Comparison of ENCODE assay signal across 12 cellular contexts in genomic region chr9:128903079-128903461, GRCh38. TPM values are rescaled to one million over a fixed set of nuclear protein-coding genes. Genes with fewer than 3 reads are reported as not detected.
DNase-seq lines count a peak whose midpoint lies in the region; ATAC-seq and TF ChIP-seq lines count a peak whose summit lies in the region.
"Had no signal": no experiment of that assay in that cellular context is flagged by ENCODE, and none has a peak within 500 bp of the region (broad histone marks: within the 10 kb centered on the region; RNA-seq: fewer than 3 reads in every experiment).

No MANE protein-coding gene starts in this region.

- no peak for DNase-seq in heart right ventricle
- no peak for DNase-seq in Right ventricle myocardium superior
- DNase-seq in MCF 10A (ENCODE audit: unreplicated experiment) = no peak
- DNase-seq in naive thymus-derived CD4-positive, alpha-beta T cell = peak in 1 of 9 donors; percentile 23
- DNase-seq in aorta = no peak
- DNase-seq in SJCRH30 = no peak
- no peak for DNase-seq in NCI-H2081 treated with DMSO at 0.1 percent for 48 hours (lab: John Stamatoyannopoulos, UW)
- no peak for DNase-seq in Ammon's horn (ENCODE audit: low spot score)
- DNase-seq: BE2C, NCI-H446 had no signal

- H3K27me3 Mint-ChIP-seq in MCF 10A (ENCODE audit: insufficient read depth, unreplicated experiment) = no peaks in the 10 kb centered on the region
- no peaks in the 10 kb centered on the region for H3K27me3 Mint-ChIP-seq in naive thymus-derived CD4-positive, alpha-beta T cell
- H3K27me3 Mint-ChIP-seq: progenitor cell of endocrine pancreas had no signal

- intact Hi-C loops in heart right ventricle (cut with DNase I) = no loop called here
- intact Hi-C loops in Right ventricle myocardium superior (cut with DNase I) = no loop called here
- intact Hi-C loops in MCF 10A (cut with micrococcal nuclease) = no loop called here
- intact Hi-C loops in naive thymus-derived CD4-positive, alpha-beta T cell (cut with micrococcal nuclease) = loop anchor here (2.0 to 5.0 kb wide), 4 partner anchors 44 to 351 kb away; partner anchors contain the start of genes DOLK (in 1 of the 2), MIGA2 (in 1 of the 2), NUP188 (in 1 of the 2) and SET (in 1 of the 2)
- intact Hi-C loops in aorta (cut with DNase I) = no loop called here

- ATAC-seq in heart right ventricle (peak in 1 of 8 donors; percentile 7), Right ventricle myocardium superior (ENCODE audit: poor library complexity) (no peak), aorta (ENCODE audit: low FRiP score) (peak; percentile 1)
- no peak for ATAC-seq in naive thymus-derived CD4-positive, alpha-beta T cell

- peak overlapping the region; percentile 75 for H3K27ac Mint-ChIP-seq in MCF 10A (ENCODE audit: low read depth, unreplicated experiment)
- H3K27ac Mint-ChIP-seq in naive thymus-derived CD4-positive, alpha-beta T cell = peak overlapping the region; percentile 85 to 98 (median 96)
- H3K27ac Mint-ChIP-seq: progenitor cell of endocrine pancreas had no signal

- no peak overlapping the region for H3K4me3 Mint-ChIP-seq in MCF 10A (ENCODE audit: unreplicated experiment)
- H3K4me3 Mint-ChIP-seq in naive thymus-derived CD4-positive, alpha-beta T cell = peak overlapping the region; percentile 76 to 87 (median 84)

- peaks cover 15 to 68% (median 52%) of the 10 kb centered on the region in 9 donors for H3K4me1 ChIP-seq in heart right ventricle
- H3K4me1 ChIP-seq in naive thymus-derived CD4-positive, alpha-beta T cell (ENCODE audit: control insufficient read depth in 2 of 2, insufficient read depth in 2 of 2, low read length in 2 of 2) = peaks cover 59% of the 10 kb centered on the region in 2 donors
- H3K4me1 ChIP-seq in aorta (ENCODE audit: control insufficient read depth in 1 of 2, insufficient read depth in 2 of 2, low read length in 2 of 2) = no peaks in the 10 kb centered on the region
- H3K4me1 ChIP-seq in SJCRH30 = peaks cover 20% of the 10 kb centered on the region
- H3K4me1 ChIP-seq: BE2C had no signal

- peaks cover 2 to 54% (median 12%) of the 10 kb centered on the region in 9 donors for H3K36me3 ChIP-seq in heart right ventricle
- H3K36me3 ChIP-seq in naive thymus-derived CD4-positive, alpha-beta T cell (ENCODE audit: control insufficient read depth in 2 of 3, insufficient read depth in 3 of 3, low read length in 3 of 3) = peaks cover 6 to 13% (median 7%) of the 10 kb centered on the region in 3 experiments
- H3K36me3 ChIP-seq in aorta (ENCODE audit: control insufficient read depth in 1 of 2, insufficient read depth in 2 of 2, low read length in 1 of 2) = peaks cover 4 to 11% of the 10 kb centered on the region in 2 donors
- peaks cover 26% of the 10 kb centered on the region for H3K36me3 ChIP-seq in SJCRH30

- no TSS peak for BruUV-seq in MCF 10A (replicated peaks; lab: Mats Ljungman, UMichigan)

- H3K9me3 Mint-ChIP-seq in MCF 10A (ENCODE audit: unreplicated experiment) = no peaks in the 10 kb centered on the region
- H3K9me3 Mint-ChIP-seq in naive thymus-derived CD4-positive, alpha-beta T cell = no peaks in the 10 kb centered on the region

- peaks cover 19% of the 10 kb centered on the region for H3K36me3 Mint-ChIP-seq in MCF 10A (ENCODE audit: insufficient read depth, unreplicated experiment)
- H3K36me3 Mint-ChIP-seq in naive thymus-derived CD4-positive, alpha-beta T cell = peaks cover 5 to 23% (median 13%) of the 10 kb centered on the region in 5 donors

- peaks cover 28% of the 10 kb centered on the region for H3K4me1 Mint-ChIP-seq in MCF 10A (ENCODE audit: insufficient read depth, unreplicated experiment)
- H3K4me1 Mint-ChIP-seq in naive thymus-derived CD4-positive, alpha-beta T cell = peaks cover 29 to 84% (median 68%) of the 10 kb centered on the region in 7 donors

- WGBS in heart right ventricle, 2 donors = 92 to 100% methylated on average over 2 of the region's 2 CpGs
- WGBS in aorta, 2 donors = 26 to 55% methylated on average over 2 of the region's 2 CpGs

- CTCF ChIA-PET in MCF 10A (lab: Yijun Ruan, JAX) = interaction anchor here (1.5 to 2.7 kb wide), 2 partner anchors 9 to 25 kb away, joined by 5 to 10 read pairs; no protein-coding TSS in a partner anchor
- CTCF ChIA-PET in naive thymus-derived CD4-positive, alpha-beta T cell (lab: Charles Lee) = interaction anchor here (1.2 kb wide), 1 partner anchor 22 kb away, joined by 3 read pairs; no protein-coding TSS in a partner anchor

- H3K27me3 ChIP-seq in heart right ventricle (no peaks in the 10 kb centered on the region), aorta (ENCODE audit: control insufficient read depth in 1 of 2, insufficient read depth in 2 of 2, low read length in 1 of 2) (no peaks in the 10 kb centered on the region), SJCRH30 (no peaks in the 10 kb centered on the region)
- H3K27me3 ChIP-seq in naive thymus-derived CD4-positive, alpha-beta T cell (ENCODE audit: control insufficient read depth in 2 of 2, insufficient read depth in 2 of 2, low read length in 2 of 2) = no peaks in the 10 kb centered on the region
- H3K27me3 ChIP-seq: BE2C had no signal

- H3K9me3 ChIP-seq in heart right ventricle (no peaks in the 10 kb centered on the region), aorta (ENCODE audit: control insufficient read depth, low read length) (no peaks in the 10 kb centered on the region), SJCRH30 (replicated peaks) (no peaks in the 10 kb centered on the region)
- H3K9me3 ChIP-seq in naive thymus-derived CD4-positive, alpha-beta T cell (ENCODE audit: control insufficient read depth in 2 of 3, low read length in 3 of 3) = no peaks in the 10 kb centered on the region
- H3K9me3 ChIP-seq: BE2C had no signal

- POLR2A ChIA-PET in MCF 10A (lab: Yijun Ruan, JAX) = interaction anchor here (0.9 to 4.8 kb wide), 4 partner anchors 9 to 214 kb away, joined by 3 to 40 read pairs (median 16); partner anchors contain the start of genes KYAT1, LRRC8A and SET
- POLR2A ChIA-PET in naive thymus-derived CD4-positive, alpha-beta T cell (lab: Charles Lee) = interaction anchor here (0.6 to 3.7 kb wide), 13 partner anchors 10 to 535 kb away, joined by 3 to 48 read pairs (median 4); partner anchors contain the start of genes KYAT1, LRRC8A and PHYHD1

- H3K4me3 ChIP-seq in heart right ventricle = no peak overlapping the region
- H3K4me3 ChIP-seq in naive thymus-derived CD4-positive, alpha-beta T cell (ENCODE audit: low read length) = peak overlapping the region; percentile 55
- no peak overlapping the region for H3K4me3 ChIP-seq in aorta (ENCODE audit: low read length in 2 of 2)
- H3K4me3 ChIP-seq in SJCRH30 = no peak overlapping the region

- TF ChIP-seq CTCF in heart right ventricle (IDR thresholded peaks at IDR 0.05) (no peak), MCF 10A (IDR thresholded peaks at IDR 0.05; ENCODE audit: unreplicated experiment) (no peak)

- peak overlapping the region in 9 of 10 donors; percentile 60 to 86 (median 72) for H3K27ac ChIP-seq in heart right ventricle
- peak overlapping the region; percentile 89 for H3K27ac ChIP-seq in naive thymus-derived CD4-positive, alpha-beta T cell (ENCODE audit: low read depth, low read length)
- H3K27ac ChIP-seq in aorta (ENCODE audit: low read depth in 1 of 2, low read length in 2 of 2) = peak overlapping the region in 1 of 2 donors; percentile 58
- no peak overlapping the region for H3K27ac ChIP-seq in SJCRH30
- H3K27ac ChIP-seq: KMS-11 had no signal

RNA-seq across cellular contexts. Expression of gene PHYHD1, which starts 17.7 kb away (rescaled TPM):
- 10 to 100 TPM; 14.7 to 38.9 (median 21.8) TPM for total RNA-seq in heart right ventricle
- polyA plus RNA-seq in heart right ventricle = 10 to 100 TPM; 26.3 to 49.2 TPM
- 28.7 TPM for total RNA-seq in Right ventricle myocardium superior
- total RNA-seq in MCF 10A (2022) = 0.70 and 2.0 TPM in 2 replicates
- 1 to 10 TPM; 1.1 to 3.2 (median 3.1) TPM for total RNA-seq in naive thymus-derived CD4-positive, alpha-beta T cell
- 1 to 10 TPM; 3.0 to 5.1 TPM for polyA plus RNA-seq in naive thymus-derived CD4-positive, alpha-beta T cell
- 10 to 100 TPM; 20.5 to 33.0 TPM for total RNA-seq in aorta
- 10 to 100 TPM; 16.7 to 68.9 TPM for polyA plus RNA-seq in aorta
- total RNA-seq in SJCRH30 (2014; rRNA removed; shearing (Covaris generic)) = 20.7 and 23.2 TPM in 2 replicates

RNA-seq across cellular contexts. Expression of gene LRRC8A, which starts 21.1 kb away (rescaled TPM):
- 10 to 100 TPM; 15.2 to 45.1 (median 19.6) TPM for total RNA-seq in heart right ventricle
- 10 to 100 TPM; 13.2 to 41.7 TPM for polyA plus RNA-seq in heart right ventricle
- 20.2 TPM for total RNA-seq in Right ventricle myocardium superior
- total RNA-seq in MCF 10A (2022) = 30.9 and 31.6 TPM in 2 replicates
- 10 to 100 TPM; 31.3 to 48.8 (median 34.5) TPM for total RNA-seq in naive thymus-derived CD4-positive, alpha-beta T cell
- polyA plus RNA-seq in naive thymus-derived CD4-positive, alpha-beta T cell = 10 to 100 TPM; 24.2 to 54.0 TPM
- total RNA-seq in aorta = 100 to 1,000 TPM in 1 of 2 donors, 10 to 100 TPM in 1; 63.8 to 100 TPM
- polyA plus RNA-seq in aorta = 10 to 100 TPM; 14.3 to 41.3 TPM
- total RNA-seq in SJCRH30 (2014; rRNA removed; shearing (Covaris generic)) = 50.8 and 54.2 TPM in 2 replicates

RNA-seq across cellular contexts. Expression of gene KYAT1, which starts 21.3 kb away (rescaled TPM):
- total RNA-seq in heart right ventricle = 10 to 100 TPM in 7 of 10 donors, 1 to 10 TPM in 3; 8.9 to 20.3 (median 11.1) TPM
- polyA plus RNA-seq in heart right ventricle = 10 to 100 TPM; 10.9 to 12.7 TPM
- total RNA-seq in Right ventricle myocardium superior = 12.6 TPM
- 3.8 and 5.7 TPM in 2 replicates for total RNA-seq in MCF 10A (2022)
- total RNA-seq in naive thymus-derived CD4-positive, alpha-beta T cell = 10 to 100 TPM in 4 of 5 experiments, 1 to 10 TPM in 1; 7.2 to 18.2 (median 14.8) TPM
- polyA plus RNA-seq in naive thymus-derived CD4-positive, alpha-beta T cell = 10 to 100 TPM in 1 of 2 donors, 1 to 10 TPM in 1; 9.8 to 14.2 TPM
- 1 to 10 TPM; 7.5 to 9.5 TPM for total RNA-seq in aorta
- 10 to 100 TPM in 1 of 2 donors, 1 to 10 TPM in 1; 4.5 to 11.4 TPM for polyA plus RNA-seq in aorta
- 8.4 and 9.4 TPM in 2 replicates for total RNA-seq in SJCRH30 (2014; rRNA removed; shearing (Covaris generic))

RNA-seq across cellular contexts. Expression of gene DOLK, which starts 44.3 kb away (rescaled TPM):
- total RNA-seq in heart right ventricle (10 to 100 TPM in 3 of 10 donors, 1 to 10 TPM in 7; 6.0 to 12.0 (median 8.8) TPM), Right ventricle myocardium superior (6.4 TPM), MCF 10A (2022) (12.0 and 16.9 TPM in 2 replicates), aorta (10 to 100 TPM in 1 of 2 donors, 1 to 10 TPM in 1; 8.4 to 10.5 TPM)
- polyA plus RNA-seq in heart right ventricle (10 to 100 TPM in 1 of 2 donors, 1 to 10 TPM in 1; 5.0 to 14.2 TPM), aorta (10 to 100 TPM in 1 of 2 donors, 1 to 10 TPM in 1; 4.3 to 10.7 TPM)
- total RNA-seq in naive thymus-derived CD4-positive, alpha-beta T cell = 10 to 100 TPM in 2 of 5 experiments, 1 to 10 TPM in 3; 6.0 to 12.8 (median 9.5) TPM
- 10 to 100 TPM in 1 of 2 donors, 1 to 10 TPM in 1; 7.6 to 10.5 TPM for polyA plus RNA-seq in naive thymus-derived CD4-positive, alpha-beta T cell
- total RNA-seq in SJCRH30 (2014; rRNA removed; shearing (Covaris generic)) = 21.9 and 24.9 TPM in 2 replicates

RNA-seq across cellular contexts. Expression of gene NUP188, which starts 44.4 kb away (rescaled TPM):
- 10 to 100 TPM; 16.1 to 27.3 (median 20.6) TPM for total RNA-seq in heart right ventricle
- polyA plus RNA-seq in heart right ventricle = 10 to 100 TPM; 12.7 to 20.6 TPM
- total RNA-seq in Right ventricle myocardium superior = 21.0 TPM
- 47.3 and 54.9 TPM in 2 replicates for total RNA-seq in MCF 10A (2022)
- 10 to 100 TPM; 55.7 to 98.7 (median 63.7) TPM for total RNA-seq in naive thymus-derived CD4-positive, alpha-beta T cell
- 10 to 100 TPM; 24.8 to 39.5 TPM for polyA plus RNA-seq in naive thymus-derived CD4-positive, alpha-beta T cell
- 10 to 100 TPM; 37.1 to 44.5 TPM for total RNA-seq in aorta
- polyA plus RNA-seq in aorta = 10 to 100 TPM in 1 of 2 donors, 1 to 10 TPM in 1; 4.9 to 14.4 TPM
- total RNA-seq in SJCRH30 (2014; rRNA removed; shearing (Covaris generic)) = 132 and 136 TPM in 2 replicates

Comparison
In these comparisons a context has a peak if more than half of its experiments do, and no peak if none do; other contexts are left out.
1. intact Hi-C loops: an anchor here in naive thymus-derived CD4-positive, alpha-beta T cell (2.0 to 5.0 kb wide); none called in heart right ventricle, Right ventricle myocardium superior, MCF 10A and aorta.